ENCODE assay signal across 2 cellular contexts in genomic region chr6:2920671-2921112, GRCh38.
TF ChIP-seq lines count a peak whose summit lies in the region.

No MANE protein-coding gene starts in this region.

TF ChIP-seq in HCT116, 20 proteins besides CTCF, POLR2A, EP300 and RAD21:
- TF ChIP-seq SIN3A (IDR thresholded peaks at IDR 0.05; ENCODE audit: low read depth) (no peak), CEBPB (IDR thresholded peaks at IDR 0.05; ENCODE audit: low read depth) (no peak), FOSL1 (IDR thresholded peaks at IDR 0.05; ENCODE audit: low read depth) (no peak), TCF7L2 (IDR thresholded peaks at IDR 0.05; ENCODE audit: borderline replicate concordance, extremely low read depth, insufficient read depth, insufficient read length) (no peak), ZFX (IDR thresholded peaks at IDR 0.05) (no peak), EGR1 (IDR thresholded peaks at IDR 0.05; ENCODE audit: low read depth) (no peak), ELF1 (IDR thresholded peaks at IDR 0.05; ENCODE audit: borderline replicate concordance, low read depth) (no peak), POLR2AphosphoS5 (IDR thresholded peaks at IDR 0.05; ENCODE audit: low read depth, low read length) (no peak), EZH2 (IDR thresholded peaks at IDR 0.05) (no peak), SRF (IDR thresholded peaks at IDR 0.05; ENCODE audit: low read depth) (no peak), JUND (IDR thresholded peaks at IDR 0.05) (no peak), SP1 (IDR thresholded peaks at IDR 0.05; ENCODE audit: low read depth) (no peak), REST (IDR thresholded peaks at IDR 0.05; ENCODE audit: low read depth) (no peak), ATF3 (IDR thresholded peaks at IDR 0.05) (no peak), ZBTB33 (IDR thresholded peaks at IDR 0.05; ENCODE audit: extremely low read depth, insufficient replicate concordance, low read length) (no peak)
- TF ChIP-seq, protein P1, sequence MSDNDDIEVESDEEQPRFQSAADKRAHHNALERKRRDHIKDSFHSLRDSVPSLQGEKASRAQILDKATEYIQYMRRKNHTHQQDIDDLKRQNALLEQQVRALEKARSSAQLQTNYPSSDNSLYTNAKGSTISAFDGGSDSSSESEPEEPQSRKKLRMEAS (IDR thresholded peaks at IDR 0.05), result no peak
TF ChIP-seq in HCT116: peak in this region for 0.

TF ChIP-seq in H1, 55 proteins besides CTCF, POLR2A, EP300 and RAD21:
- no peak for TF ChIP-seq KDM5A (IDR thresholded peaks at IDR 0.05; ENCODE audit: low read length)
- no peak for TF ChIP-seq CREB1 (IDR thresholded peaks at IDR 0.05)
- no peak for TF ChIP-seq BACH1 (IDR thresholded peaks at IDR 0.05; ENCODE audit: low read length)
- TF ChIP-seq USF2 (IDR thresholded peaks at IDR 0.05; ENCODE audit: low read length), result no peak
- TF ChIP-seq RBBP5 (IDR thresholded peaks at IDR 0.05; ENCODE audit: borderline replicate concordance, low read depth, low read length), result no peak
- TF ChIP-seq JUN (IDR thresholded peaks at IDR 0.05; ENCODE audit: low read depth, low read length), result no peak
- no peak for TF ChIP-seq TCF12 (IDR thresholded peaks at IDR 0.05; ENCODE audit: low read depth, low read length)
- no peak for TF ChIP-seq POU5F1 (IDR thresholded peaks at IDR 0.05; ENCODE audit: low read depth, low read length)
- TF ChIP-seq SP2 (IDR thresholded peaks at IDR 0.05; ENCODE audit: low read length), result no peak
- TF ChIP-seq, protein P2, sequence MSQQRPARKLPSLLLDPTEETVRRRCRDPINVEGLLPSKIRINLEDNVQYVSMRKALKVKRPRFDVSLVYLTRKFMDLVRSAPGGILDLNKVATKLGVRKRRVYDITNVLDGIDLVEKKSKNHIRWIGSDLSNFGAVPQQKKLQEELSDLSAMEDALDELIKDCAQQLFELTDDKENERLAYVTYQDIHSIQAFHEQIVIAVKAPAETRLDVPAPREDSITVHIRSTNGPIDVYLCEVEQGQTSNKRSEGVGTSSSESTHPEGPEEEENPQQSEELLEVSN (IDR thresholded peaks at IDR 0.05), result no peak
- no peak for TF ChIP-seq SRF (IDR thresholded peaks at IDR 0.05; ENCODE audit: low read depth, low read length)
- no peak for TF ChIP-seq HDAC2 (IDR thresholded peaks at IDR 0.05; ENCODE audit: borderline replicate concordance in 1 of 2, low read depth in 2 of 2, low read length in 2 of 2)
- no peak for TF ChIP-seq ZNF274 (IDR thresholded peaks at IDR 0.05; ENCODE audit: borderline replicate concordance, extremely low read depth, low read length)
- no peak for TF ChIP-seq SUZ12 (IDR thresholded peaks at IDR 0.05; ENCODE audit: low read length)
- no peak for TF ChIP-seq SIRT6 (IDR thresholded peaks at IDR 0.05; ENCODE audit: low read length)
- no peak for TF ChIP-seq TEAD4 (IDR thresholded peaks at IDR 0.05; ENCODE audit: low read depth, low read length)
- TF ChIP-seq SP4 (IDR thresholded peaks at IDR 0.05; ENCODE audit: low read length), result no peak
